19 cellular contexts compared by ENCODE assay signal in genomic region chr12:113204806-113205205, GRCh38. TPM values are rescaled to one million over a fixed set of nuclear protein-coding genes. Genes with fewer than 3 reads are reported as not detected.
DNase-seq lines count a peak whose midpoint lies in the region; ATAC-seq, FAIRE-seq and TF ChIP-seq lines count a peak whose summit lies in the region.
"Had no signal": no experiment of that assay in that cellular context is flagged by ENCODE, and none has a peak within 500 bp of the region (broad histone marks: within the 10 kb centered on the region; RNA-seq: fewer than 3 reads in every experiment).

No MANE protein-coding gene starts in this region.

- DNase-seq in HL-60 (ENCODE audit: low read depth in 1 of 2, low spot score in 1 of 2), result no peak
- peak; percentile 28 for DNase-seq in RCC 7860 (ENCODE audit: low spot score)
- DNase-seq in esophagus squamous epithelium (lab: John Stamatoyannopoulos, UW), result no peak
- no peak for DNase-seq in gastrocnemius medialis
- DNase-seq in HAP-1 (ENCODE audit: low spot score in 2 of 2), result no peak
- DNase-seq in transverse colon, result no peak
- DNase-seq: activated naive CD8-positive, alpha-beta T cell treated with anti-CD3 and anti-CD28 coated beads for 36 hours; activated T-cell treated with anti-CD3 and anti-CD28 coated beads, Interleukin-2, amount 50 U/mL, for 48 hours; brain microvascular endothelial cell; C1 segment of cervical spinal cord; DMS79 treated with DMSO at 0.1 percent for 48 hours; midbrain; NCI-H345; stimulated activated CD4-positive, alpha-beta T cell treated with anti-CD3 and anti-CD28 coated beads, Interleukin-4, amount 100 ng/mL, for 4 hours had no signal

- H3K27me3 ChIP-seq in HL-60 (ENCODE audit: insufficient read depth, poor library complexity, severe bottlenecking), result no peaks in the 10 kb centered on the region
- no peaks in the 10 kb centered on the region for H3K27me3 ChIP-seq in esophagus squamous epithelium
- H3K27me3 ChIP-seq in gastrocnemius medialis, result no peaks in the 10 kb centered on the region
- no peaks in the 10 kb centered on the region for H3K27me3 ChIP-seq in HAP-1 (ENCODE audit: low read depth)
- H3K27me3 ChIP-seq in transverse colon, result no peaks in the 10 kb centered on the region
- H3K27me3 ChIP-seq: brain microvascular endothelial cell, tibial nerve had no signal

- H3K4me1 ChIP-seq in esophagus squamous epithelium (peaks cover 5 to 39% (median 11%) of the 10 kb centered on the region in 3 donors), gastrocnemius medialis (peaks cover 14 to 15% of the 10 kb centered on the region in 2 donors), HAP-1 (no peaks in the 10 kb centered on the region), transverse colon (peaks cover 0 to 21% (median 0%) of the 10 kb centered on the region in 4 donors)

- H3K4me3 ChIP-seq in HL-60 (replicated peaks; ENCODE audit: insufficient read depth, low read length) (no peak overlapping the region), esophagus squamous epithelium (no peak overlapping the region), gastrocnemius medialis (no peak overlapping the region), HAP-1 (no peak overlapping the region), transverse colon (no peak overlapping the region)
- H3K4me3 ChIP-seq: skin epidermis, tibial nerve had no signal

- no peak for FAIRE-seq in RCC 7860 (lab: Jason Lieb, UNC)

- intact Hi-C loops in esophagus squamous epithelium (cut with DNase I) (loop anchor here (10.0 kb wide), 1 partner anchor 220 kb away; the partner anchor contains the start of gene SDSL), gastrocnemius medialis (cut with DNase I; ENCODE audit: low total_unique reads) (no loop called here), transverse colon (cut with DNase I; ENCODE audit: low total_unique reads) (no loop called here)

- no peak for TF ChIP-seq EP300 in transverse colon (IDR thresholded peaks at IDR 0.05; ENCODE audit: low read depth)

- 79 to 84% methylated on average over 3 of the region's 3 CpGs for WGBS in esophagus squamous epithelium, 2 donors
- 80 to 86% methylated on average over 1 to 3 of the region's 3 CpGs for WGBS in transverse colon (ENCODE audit: low coverage in 1 of 2), 2 donors

- no peak for TF ChIP-seq CTCF in HL-60 (IDR thresholded peaks at IDR 0.05; ENCODE audit: insufficient read depth, low read length)
- TF ChIP-seq CTCF in esophagus squamous epithelium (IDR thresholded peaks at IDR 0.05), result no peak
- no peak for TF ChIP-seq CTCF in gastrocnemius medialis (IDR thresholded peaks at IDR 0.05 in 4 of 5, conservative IDR thresholded peaks at IDR 0.05 in 1 of 5)
- no peak for TF ChIP-seq CTCF in transverse colon (IDR thresholded peaks at IDR 0.05)

- H3K9me3 ChIP-seq in esophagus squamous epithelium (no peaks in the 10 kb centered on the region), gastrocnemius medialis (no peaks in the 10 kb centered on the region), HAP-1 (no peaks in the 10 kb centered on the region), transverse colon (no peaks in the 10 kb centered on the region)
- H3K9me3 ChIP-seq: tibial nerve had no signal

- in situ Hi-C loops in gastrocnemius medialis (cut with MboI; ENCODE audit: low sequenced_read_pairs in 4 of 4), result no loop called here
- in situ Hi-C loops in HAP-1 (cut with MboI; ENCODE audit: low sequenced_read_pairs), result no loop called here
- in situ Hi-C loops in transverse colon (cut with MboI; ENCODE audit: low pct_ligation_motif_present in 1 of 4, low pct_unique_long_range_greater_than_20kb in 1 of 4, low sequenced_read_pairs in 3 of 4), result no loop called here

- ATAC-seq in gastrocnemius medialis (peak; percentile 76 to 87), HG02588 (IDR thresholded peaks at IDR 0.05; ENCODE audit: unreplicated experiment) (no peak)

- H3K36me3 ChIP-seq in esophagus squamous epithelium, result no peaks in the 10 kb centered on the region
- H3K36me3 ChIP-seq in gastrocnemius medialis, result no peaks in the 10 kb centered on the region
- no peaks in the 10 kb centered on the region for H3K36me3 ChIP-seq in HAP-1 (replicated peaks)
- no peaks in the 10 kb centered on the region for H3K36me3 ChIP-seq in transverse colon
- H3K36me3 ChIP-seq: brain microvascular endothelial cell, tibial nerve had no signal

- TF ChIP-seq POLR2A in esophagus squamous epithelium (IDR thresholded peaks at IDR 0.05), result no peak
- TF ChIP-seq POLR2A in gastrocnemius medialis (IDR thresholded peaks at IDR 0.05), result no peak
- no peak for TF ChIP-seq POLR2A in transverse colon (IDR thresholded peaks at IDR 0.05)

- H3K27ac ChIP-seq in HL-60 (replicated peaks) (peak overlapping the region; percentile 54), esophagus squamous epithelium (peak overlapping the region in 3 of 4 donors; percentile 19 to 66 (median 60)), gastrocnemius medialis (peak overlapping the region; percentile 30 to 82 (median 68)), transverse colon (no peak overlapping the region)
- H3K27ac ChIP-seq: brain microvascular endothelial cell, epithelial cell of prostate, skin epidermis had no signal

RNA-seq across cellular contexts. Expression of gene TPCN1, which starts 16.5 kb away (rescaled TPM):
- total RNA-seq in esophagus squamous epithelium, result 10 to 100 TPM; 15.5 to 48.8 (median 34.5) TPM
- total RNA-seq in gastrocnemius medialis, result 10 to 100 TPM; 21.4 to 27.0 (median 25.4) TPM
- total RNA-seq in transverse colon, result 1,000 to 10,000 TPM in 1 of 4 donors, 100 to 1,000 TPM in 1, 10 to 100 TPM in 2; 85.1 to 1,315 (median 121) TPM

RNA-seq across cellular contexts. Expression of gene RITA1, which starts 19.3 kb away (rescaled TPM):
- total RNA-seq in esophagus squamous epithelium, result 10 to 100 TPM; 17.0 to 30.0 (median 20.3) TPM
- 10 to 100 TPM; 17.7 to 31.2 (median 23.1) TPM for total RNA-seq in gastrocnemius medialis
- 10 to 100 TPM; 17.5 to 41.5 (median 23.8) TPM for total RNA-seq in transverse colon

RNA-seq across cellular contexts. Expression of gene DDX54, which starts 19.5 kb away (rescaled TPM):
- total RNA-seq in esophagus squamous epithelium, result 10 to 100 TPM; 35.3 to 80.5 (median 65.2) TPM
- 100 to 1,000 TPM in 3 of 4 donors, 10 to 100 TPM in 1; 90.0 to 144 (median 108) TPM for total RNA-seq in gastrocnemius medialis
- total RNA-seq in transverse colon, result 10 to 100 TPM; 60.7 to 96.1 (median 72.8) TPM

RNA-seq across cellular contexts. Expression of gene CFAP73, which starts 55.3 kb away (rescaled TPM):
- total RNA-seq in esophagus squamous epithelium (under 1 TPM in 1 of 4 donors, not detected in 3; 0.26 TPM), gastrocnemius medialis (not detected), transverse colon (not detected)
- total RNA-seq: osteoblast, tibial nerve had no signal

Comparison
In these comparisons a context has a peak if more than half of its experiments do, and no peak if none do; other contexts are left out.
1. H3K27ac ChIP-seq: peak in HL-60 (single experiment), esophagus squamous epithelium (3 of 4) and gastrocnemius medialis (4 of 4); none in transverse colon (0 of 4).